11 cellular contexts compared by ENCODE assay signal in the genomic region with DNA sequence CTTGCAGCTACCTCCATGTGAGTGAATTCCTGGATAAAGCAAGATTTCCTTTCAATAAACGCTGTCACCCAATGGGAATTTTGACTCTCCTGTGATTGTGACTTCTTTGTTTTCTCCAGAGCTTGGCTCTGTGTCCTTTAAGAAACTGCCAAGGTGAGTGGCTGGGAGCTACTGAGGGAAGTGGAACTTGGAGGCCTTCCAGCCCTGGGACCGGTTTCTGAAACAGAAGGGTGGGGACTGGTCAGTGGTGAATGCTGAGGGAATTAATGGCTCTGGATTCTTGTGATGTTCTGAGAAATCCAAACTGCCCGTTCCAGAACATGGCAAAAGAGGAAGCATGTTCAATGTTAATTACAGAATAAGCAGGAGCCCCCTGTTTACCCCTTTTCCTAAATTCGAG. TPM values are rescaled to one million over a fixed set of nuclear protein-coding genes. Genes with fewer than 3 reads are reported as not detected.
DNase-seq lines count a peak whose midpoint lies in the region; ATAC-seq and TF ChIP-seq lines count a peak whose summit lies in the region.
"Had no signal": no experiment of that assay in that cellular context is flagged by ENCODE, and none has a peak within 500 bp of the region (broad histone marks: within the 10 kb centered on the region; RNA-seq: fewer than 3 reads in every experiment).

No MANE protein-coding gene starts in this region.

- POLR2A ChIA-PET in activated CD4-positive, alpha-beta T cell treated with anti-CD3 and anti-CD28 coated beads, Interleukin-2, amount 10 ng/mL, durations not matched to agents 7 days and 5 days (lab: Charles Lee), result no interaction called here

- H3K4me1 ChIP-seq in RWPE2 (ENCODE audit: insufficient read depth, poor library complexity, severe bottlenecking), result peaks cover 39% of the 10 kb centered on the region
- peaks cover 8 to 38% (median 14%) of the 10 kb centered on the region in 3 donors for H3K4me1 ChIP-seq in gastroesophageal sphincter
- H3K4me1 ChIP-seq in mucosa of descending colon (ENCODE audit: low read depth), result peaks cover 17% of the 10 kb centered on the region

- in situ Hi-C loops in brain microvascular endothelial cell (cut with HindIII; ENCODE audit: low pct_ligation_motif_present, low sequenced_read_pairs), result no loop called here

- no peak for TF ChIP-seq EP300 in gastroesophageal sphincter (IDR thresholded peaks at IDR 0.05)

- TF ChIP-seq POLR2A in gastroesophageal sphincter (IDR thresholded peaks at IDR 0.05), result no peak

- H3K9me3 ChIP-seq in RWPE2 (ENCODE audit: severe bottlenecking) (no peaks in the 10 kb centered on the region), gastroesophageal sphincter (no peaks in the 10 kb centered on the region), mucosa of descending colon (no peaks in the 10 kb centered on the region)
- H3K9me3 ChIP-seq: sigmoid colon had no signal

- 31 to 57% methylated on average over 3 to 4 of the region's 4 CpGs for WGBS in gastroesophageal sphincter (ENCODE audit: low coverage in 1 of 2), 2 donors

- no peaks in the 10 kb centered on the region for H3K36me3 ChIP-seq in RWPE2 (ENCODE audit: low read depth)
- peaks cover 0 to 19% of the 10 kb centered on the region in 2 donors for H3K36me3 ChIP-seq in gastroesophageal sphincter
- H3K36me3 ChIP-seq in mucosa of descending colon (ENCODE audit: low read depth), result no peaks in the 10 kb centered on the region
- no peaks in the 10 kb centered on the region for H3K36me3 ChIP-seq in brain microvascular endothelial cell (replicated peaks)
- H3K36me3 ChIP-seq: sigmoid colon had no signal

- H3K4me3 Mint-ChIP-seq in type B pancreatic cell, result no peak overlapping the region
- H3K4me3 Mint-ChIP-seq in activated CD4-positive, alpha-beta T cell treated with anti-CD3 and anti-CD28 coated beads, Interleukin-2, amount 10 ng/mL, durations not matched to agents 7 days and 5 days, result no peak overlapping the region

- H3K36me3 Mint-ChIP-seq in type B pancreatic cell, result peaks cover 10% of the 10 kb centered on the region
- no peaks in the 10 kb centered on the region for H3K36me3 Mint-ChIP-seq in activated CD4-positive, alpha-beta T cell treated with anti-CD3 and anti-CD28 coated beads, Interleukin-2, amount 10 ng/mL, durations not matched to agents 7 days and 5 days (ENCODE audit: low read depth)

- CTCF ChIA-PET in activated CD4-positive, alpha-beta T cell treated with anti-CD3 and anti-CD28 coated beads, Interleukin-2, amount 10 ng/mL, durations not matched to agents 7 days and 5 days (lab: Charles Lee), result no interaction called here

- peaks cover 39% of the 10 kb centered on the region for H3K4me1 Mint-ChIP-seq in type B pancreatic cell (ENCODE audit: unreplicated experiment)
- H3K4me1 Mint-ChIP-seq in activated CD4-positive, alpha-beta T cell treated with anti-CD3 and anti-CD28 coated beads, Interleukin-2, amount 10 ng/mL, durations not matched to agents 7 days and 5 days, result no peaks in the 10 kb centered on the region

- ATAC-seq in RWPE2 (ENCODE audit: low read depth) (no peak), gastroesophageal sphincter (peak; percentile 38), mucosa of descending colon (peak; percentile 50)

- H3K27ac Mint-ChIP-seq in type B pancreatic cell, result peak overlapping the region; percentile 91
- H3K27ac Mint-ChIP-seq in activated CD4-positive, alpha-beta T cell treated with anti-CD3 and anti-CD28 coated beads, Interleukin-2, amount 10 ng/mL, durations not matched to agents 7 days and 5 days, result no peak overlapping the region

- DNase-seq in RWPE2 (ENCODE audit: low spot score), result no peak
- peak in 2 of 3 donors; percentile 71 to 81 for DNase-seq in mucosa of descending colon
- DNase-seq in type B pancreatic cell (ENCODE audit: extremely low spot score, unreplicated experiment), result no peak
- no peak for DNase-seq in activated CD4-positive, alpha-beta T cell treated with anti-CD3 and anti-CD28 coated beads, Interleukin-2, amount 10 ng/mL, durations not matched to agents 7 days and 5 days
- no peak for DNase-seq in 8988T
- DNase-seq in brain microvascular endothelial cell, result no peak
- DNase-seq in cerebellar cortex (ENCODE audit: low spot score), result no peak
- DNase-seq: activated T-cell treated with anti-CD3 and anti-CD28 coated beads, Interleukin-2, amount 50 U/mL, for 1 hour; HCEC 1CT; sigmoid colon had no signal

- H3K4me3 ChIP-seq in RWPE2 (ENCODE audit: severe bottlenecking) (no peak overlapping the region), gastroesophageal sphincter (no peak overlapping the region), mucosa of descending colon (no peak overlapping the region), brain microvascular endothelial cell (ENCODE audit: low read depth, low read length) (no peak overlapping the region)
- H3K4me3 ChIP-seq: sigmoid colon had no signal

- H3K27me3 Mint-ChIP-seq in type B pancreatic cell, result no peaks in the 10 kb centered on the region
- no peaks in the 10 kb centered on the region for H3K27me3 Mint-ChIP-seq in activated CD4-positive, alpha-beta T cell treated with anti-CD3 and anti-CD28 coated beads, Interleukin-2, amount 10 ng/mL, durations not matched to agents 7 days and 5 days

- H3K27ac ChIP-seq in RWPE2 (ENCODE audit: poor library complexity, severe bottlenecking) (peak overlapping the region; percentile 87), gastroesophageal sphincter (peak overlapping the region; percentile 20 to 70 (median 54)), brain microvascular endothelial cell (no peak overlapping the region)

- no peaks in the 10 kb centered on the region for H3K9me3 Mint-ChIP-seq in type B pancreatic cell
- H3K9me3 Mint-ChIP-seq in activated CD4-positive, alpha-beta T cell treated with anti-CD3 and anti-CD28 coated beads, Interleukin-2, amount 10 ng/mL, durations not matched to agents 7 days and 5 days, result no peaks in the 10 kb centered on the region

- intact Hi-C loops in mucosa of descending colon (cut with DNase I, micrococcal nuclease), result no loop called here

- H3K27me3 ChIP-seq in RWPE2 (ENCODE audit: insufficient read depth, poor library complexity, severe bottlenecking) (no peaks in the 10 kb centered on the region), gastroesophageal sphincter (no peaks in the 10 kb centered on the region), brain microvascular endothelial cell (replicated peaks) (no peaks in the 10 kb centered on the region)
- H3K27me3 ChIP-seq: sigmoid colon had no signal

- TF ChIP-seq CTCF in RWPE2 (IDR thresholded peaks at IDR 0.05; ENCODE audit: poor library complexity, severe bottlenecking), result no peak
- TF ChIP-seq CTCF in gastroesophageal sphincter (IDR thresholded peaks at IDR 0.05), result no peak
- no peak for TF ChIP-seq CTCF in mucosa of descending colon (IDR thresholded peaks at IDR 0.05)
- no peak for TF ChIP-seq CTCF in type B pancreatic cell (conservative IDR thresholded peaks at IDR 0.05)
- no peak for TF ChIP-seq CTCF in brain microvascular endothelial cell (IDR thresholded peaks at IDR 0.05; ENCODE audit: low read depth, low read length, missing control alignments)

RNA-seq across cellular contexts. Expression of gene MYZAP, which starts 41.1 kb away (rescaled TPM):
- total RNA-seq in gastroesophageal sphincter (100 to 1,000 TPM in 3 of 4 donors, 10 to 100 TPM in 1; 13.6 to 299 (median 190) TPM), mucosa of descending colon (10 to 100 TPM; 17.5 to 18.8 (median 17.9) TPM), type B pancreatic cell (ENCODE audit: low replicate concordance) (5.7 and 9.9 TPM in 2 replicates)
- total RNA-seq in activated CD4-positive, alpha-beta T cell treated with anti-CD3 and anti-CD28 coated beads, Interleukin-2, amount 10 ng/mL, durations not matched to agents 7 days and 5 days, result not detected

Comparison
In these comparisons a context has a peak if more than half of its experiments do, and no peak if none do; other contexts are left out.
1. DNase-seq: peak in mucosa of descending colon (2 of 3); none in RWPE2 (single experiment), type B pancreatic cell (single experiment), activated CD4-positive, alpha-beta T cell treated with anti-CD3 and anti-CD28 coated beads, Interleukin-2, amount 10 ng/mL, durations not matched to agents 7 days and 5 days (single experiment), 8988T (single experiment), brain microvascular endothelial cell (single experiment) and cerebellar cortex (single experiment).